1 cellular context compared by ENCODE assay signal in the genomic region with DNA sequence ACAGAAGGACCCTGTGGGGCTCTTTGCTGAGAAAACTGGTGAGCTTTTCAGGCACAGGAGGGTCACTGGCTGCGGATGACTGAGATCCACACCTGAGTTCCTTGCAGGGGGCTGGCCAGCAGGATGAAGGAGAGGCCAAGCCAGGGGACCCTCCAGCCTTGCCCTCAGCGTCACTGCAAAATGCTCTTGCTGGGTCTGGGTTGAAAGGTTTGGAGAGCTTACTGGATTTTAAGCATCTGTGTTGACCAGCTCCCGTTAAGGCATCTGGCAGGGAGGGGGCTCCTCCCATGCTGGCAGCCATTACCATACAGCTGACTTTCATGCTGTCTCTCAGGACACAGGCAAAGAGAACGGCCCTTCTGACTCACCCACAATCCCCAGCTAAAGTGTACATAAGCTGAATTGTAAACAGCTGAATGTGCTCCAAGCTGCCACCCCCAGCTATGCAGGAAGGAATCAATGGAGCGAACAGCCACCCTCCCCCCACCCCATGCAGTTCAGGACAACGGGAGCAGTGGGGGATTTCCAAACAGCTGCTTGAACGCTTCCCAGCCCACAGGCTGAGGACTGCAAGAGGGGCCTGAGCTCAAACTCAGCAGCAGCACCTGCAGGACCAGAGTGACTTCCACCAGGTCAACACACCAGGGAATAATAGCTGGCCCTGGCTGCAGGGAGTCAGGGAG.
A peak's percentile ranks its signal among the peaks of the same experiment; 100 is the strongest.
TF ChIP-seq lines count a peak whose summit lies in the region.

No MANE protein-coding gene starts in this region.

TF ChIP-seq in WTC11, 78 proteins besides CTCF, POLR2A, EP300 and RAD21 (continued from another document):
- TF ChIP-seq, protein P1, sequence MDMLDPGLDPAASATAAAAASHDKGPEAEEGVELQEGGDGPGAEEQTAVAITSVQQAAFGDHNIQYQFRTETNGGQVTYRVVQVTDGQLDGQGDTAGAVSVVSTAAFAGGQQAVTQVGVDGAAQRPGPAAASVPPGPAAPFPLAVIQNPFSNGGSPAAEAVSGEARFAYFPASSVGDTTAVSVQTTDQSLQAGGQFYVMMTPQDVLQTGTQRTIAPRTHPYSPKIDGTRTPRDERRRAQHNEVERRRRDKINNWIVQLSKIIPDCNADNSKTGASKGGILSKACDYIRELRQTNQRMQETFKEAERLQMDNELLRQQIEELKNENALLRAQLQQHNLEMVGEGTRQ (CRISPR knock-in tag; IDR thresholded peaks at IDR 0.05) = no peak
- TF ChIP-seq TEAD1 (CRISPR knock-in tag; IDR thresholded peaks at IDR 0.05) (no peak; the same call in 1 of the 2 replicates), GABPB1 (CRISPR knock-in tag; IDR thresholded peaks at IDR 0.05) (peak; percentile 81; the same call in 1 of the 2 replicates), OVOL2 (CRISPR knock-in tag; IDR thresholded peaks at IDR 0.05; ENCODE audit: borderline replicate concordance) (no peak), CREB1 (CRISPR knock-in tag; IDR thresholded peaks at IDR 0.05) (no peak), FOXJ3 (CRISPR knock-in tag; IDR thresholded peaks at IDR 0.05; ENCODE audit: borderline replicate concordance) (no peak), TCF7 (CRISPR knock-in tag; IDR thresholded peaks at IDR 0.05; ENCODE audit: low read depth) (no peak), CBFB (CRISPR knock-in tag; IDR thresholded peaks at IDR 0.05; ENCODE audit: low read depth) (no peak), MXD4 (CRISPR knock-in tag; IDR thresholded peaks at IDR 0.05; ENCODE audit: borderline replicate concordance) (no peak), KAT7 (CRISPR knock-in tag; IDR thresholded peaks at IDR 0.05; ENCODE audit: borderline replicate concordance) (no peak), TP53 (CRISPR knock-in tag; IDR thresholded peaks at IDR 0.05) (no peak), ZNF138 (CRISPR knock-in tag; conservative IDR thresholded peaks at IDR 0.05) (no peak), MYBL2 (CRISPR knock-in tag; IDR thresholded peaks at IDR 0.05) (no peak), GTF2I (CRISPR knock-in tag; conservative IDR thresholded peaks at IDR 0.05) (no peak), ZNF396 (CRISPR knock-in tag; IDR thresholded peaks at IDR 0.05; ENCODE audit: borderline replicate concordance) (no peak), HMGA2 (CRISPR knock-in tag; IDR thresholded peaks at IDR 0.05) (no peak)
- TF ChIP-seq, protein P2, sequence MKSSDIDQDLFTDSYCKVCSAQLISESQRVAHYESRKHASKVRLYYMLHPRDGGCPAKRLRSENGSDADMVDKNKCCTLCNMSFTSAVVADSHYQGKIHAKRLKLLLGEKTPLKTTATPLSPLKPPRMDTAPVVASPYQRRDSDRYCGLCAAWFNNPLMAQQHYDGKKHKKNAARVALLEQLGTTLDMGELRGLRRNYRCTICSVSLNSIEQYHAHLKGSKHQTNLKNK (CRISPR knock-in tag; IDR thresholded peaks at IDR 0.05) = no peak
- TF ChIP-seq, protein P3, sequence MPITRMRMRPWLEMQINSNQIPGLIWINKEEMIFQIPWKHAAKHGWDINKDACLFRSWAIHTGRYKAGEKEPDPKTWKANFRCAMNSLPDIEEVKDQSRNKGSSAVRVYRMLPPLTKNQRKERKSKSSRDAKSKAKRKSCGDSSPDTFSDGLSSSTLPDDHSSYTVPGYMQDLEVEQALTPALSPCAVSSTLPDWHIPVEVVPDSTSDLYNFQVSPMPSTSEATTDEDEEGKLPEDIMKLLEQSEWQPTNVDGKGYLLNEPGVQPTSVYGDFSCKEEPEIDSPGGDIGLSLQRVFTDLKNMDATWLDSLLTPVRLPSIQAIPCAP (CRISPR knock-in tag; IDR thresholded peaks at IDR 0.05) = no peak
- TF ChIP-seq, protein P4, sequence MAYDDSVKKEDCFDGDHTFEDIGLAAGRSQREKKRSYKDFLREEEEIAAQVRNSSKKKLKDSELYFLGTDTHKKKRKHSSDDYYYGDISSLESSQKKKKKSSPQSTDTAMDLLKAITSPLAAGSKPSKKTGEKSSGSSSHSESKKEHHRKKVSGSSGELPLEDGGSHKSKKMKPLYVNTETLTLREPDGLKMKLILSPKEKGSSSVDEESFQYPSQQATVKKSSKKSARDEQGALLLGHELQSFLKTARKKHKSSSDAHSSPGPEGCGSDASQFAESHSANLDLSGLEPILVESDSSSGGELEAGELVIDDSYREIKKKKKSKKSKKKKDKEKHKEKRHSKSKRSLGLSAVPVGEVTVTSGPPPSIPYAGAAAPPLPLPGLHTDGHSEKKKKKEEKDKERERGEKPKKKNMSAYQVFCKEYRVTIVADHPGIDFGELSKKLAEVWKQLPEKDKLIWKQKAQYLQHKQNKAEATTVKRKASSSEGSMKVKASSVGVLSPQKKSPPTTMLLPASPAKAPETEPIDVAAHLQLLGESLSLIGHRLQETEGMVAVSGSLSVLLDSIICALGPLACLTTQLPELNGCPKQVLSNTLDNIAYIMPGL (CRISPR knock-in tag; IDR thresholded peaks at IDR 0.05) = no peak
- TF ChIP-seq, protein P5, sequence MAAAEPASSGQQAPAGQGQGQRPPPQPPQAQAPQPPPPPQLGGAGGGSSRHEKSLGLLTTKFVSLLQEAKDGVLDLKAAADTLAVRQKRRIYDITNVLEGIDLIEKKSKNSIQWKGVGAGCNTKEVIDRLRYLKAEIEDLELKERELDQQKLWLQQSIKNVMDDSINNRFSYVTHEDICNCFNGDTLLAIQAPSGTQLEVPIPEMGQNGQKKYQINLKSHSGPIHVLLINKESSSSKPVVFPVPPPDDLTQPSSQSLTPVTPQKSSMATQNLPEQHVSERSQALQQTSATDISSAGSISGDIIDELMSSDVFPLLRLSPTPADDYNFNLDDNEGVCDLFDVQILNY (CRISPR knock-in tag; IDR thresholded peaks at IDR 0.05) = no peak
- TF ChIP-seq, protein P6, sequence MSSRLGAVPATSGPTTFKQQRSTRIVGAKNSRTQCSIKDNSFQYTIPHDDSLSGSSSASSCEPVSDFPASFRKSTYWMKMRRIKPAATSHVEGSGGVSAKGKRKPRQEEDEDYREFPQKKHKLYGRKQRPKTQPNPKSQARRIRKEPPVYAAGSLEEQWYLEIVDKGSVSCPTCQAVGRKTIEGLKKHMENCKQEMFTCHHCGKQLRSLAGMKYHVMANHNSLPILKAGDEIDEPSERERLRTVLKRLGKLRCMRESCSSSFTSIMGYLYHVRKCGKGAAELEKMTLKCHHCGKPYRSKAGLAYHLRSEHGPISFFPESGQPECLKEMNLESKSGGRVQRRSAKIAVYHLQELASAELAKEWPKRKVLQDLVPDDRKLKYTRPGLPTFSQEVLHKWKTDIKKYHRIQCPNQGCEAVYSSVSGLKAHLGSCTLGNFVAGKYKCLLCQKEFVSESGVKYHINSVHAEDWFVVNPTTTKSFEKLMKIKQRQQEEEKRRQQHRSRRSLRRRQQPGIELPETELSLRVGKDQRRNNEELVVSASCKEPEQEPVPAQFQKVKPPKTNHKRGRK (CRISPR knock-in tag; IDR thresholded peaks at IDR 0.05; ENCODE audit: borderline replicate concordance) = no peak
- TF ChIP-seq, protein P7, sequence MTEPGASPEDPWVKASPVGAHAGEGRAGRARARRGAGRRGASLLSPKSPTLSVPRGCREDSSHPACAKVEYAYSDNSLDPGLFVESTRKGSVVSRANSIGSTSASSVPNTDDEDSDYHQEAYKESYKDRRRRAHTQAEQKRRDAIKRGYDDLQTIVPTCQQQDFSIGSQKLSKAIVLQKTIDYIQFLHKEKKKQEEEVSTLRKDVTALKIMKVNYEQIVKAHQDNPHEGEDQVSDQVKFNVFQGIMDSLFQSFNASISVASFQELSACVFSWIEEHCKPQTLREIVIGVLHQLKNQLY (CRISPR knock-in tag; IDR thresholded peaks at IDR 0.05) = no peak
- TF ChIP-seq, protein P8, sequence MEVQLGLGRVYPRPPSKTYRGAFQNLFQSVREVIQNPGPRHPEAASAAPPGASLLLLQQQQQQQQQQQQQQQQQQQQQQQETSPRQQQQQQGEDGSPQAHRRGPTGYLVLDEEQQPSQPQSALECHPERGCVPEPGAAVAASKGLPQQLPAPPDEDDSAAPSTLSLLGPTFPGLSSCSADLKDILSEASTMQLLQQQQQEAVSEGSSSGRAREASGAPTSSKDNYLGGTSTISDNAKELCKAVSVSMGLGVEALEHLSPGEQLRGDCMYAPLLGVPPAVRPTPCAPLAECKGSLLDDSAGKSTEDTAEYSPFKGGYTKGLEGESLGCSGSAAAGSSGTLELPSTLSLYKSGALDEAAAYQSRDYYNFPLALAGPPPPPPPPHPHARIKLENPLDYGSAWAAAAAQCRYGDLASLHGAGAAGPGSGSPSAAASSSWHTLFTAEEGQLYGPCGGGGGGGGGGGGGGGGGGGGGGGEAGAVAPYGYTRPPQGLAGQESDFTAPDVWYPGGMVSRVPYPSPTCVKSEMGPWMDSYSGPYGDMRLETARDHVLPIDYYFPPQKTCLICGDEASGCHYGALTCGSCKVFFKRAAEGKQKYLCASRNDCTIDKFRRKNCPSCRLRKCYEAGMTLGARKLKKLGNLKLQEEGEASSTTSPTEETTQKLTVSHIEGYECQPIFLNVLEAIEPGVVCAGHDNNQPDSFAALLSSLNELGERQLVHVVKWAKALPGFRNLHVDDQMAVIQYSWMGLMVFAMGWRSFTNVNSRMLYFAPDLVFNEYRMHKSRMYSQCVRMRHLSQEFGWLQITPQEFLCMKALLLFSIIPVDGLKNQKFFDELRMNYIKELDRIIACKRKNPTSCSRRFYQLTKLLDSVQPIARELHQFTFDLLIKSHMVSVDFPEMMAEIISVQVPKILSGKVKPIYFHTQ (CRISPR knock-in tag; IDR thresholded peaks at IDR 0.05) = no peak
- TF ChIP-seq, protein P9, sequence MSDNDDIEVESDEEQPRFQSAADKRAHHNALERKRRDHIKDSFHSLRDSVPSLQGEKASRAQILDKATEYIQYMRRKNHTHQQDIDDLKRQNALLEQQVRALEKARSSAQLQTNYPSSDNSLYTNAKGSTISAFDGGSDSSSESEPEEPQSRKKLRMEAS (CRISPR knock-in tag; IDR thresholded peaks at IDR 0.05) = peak; percentile 62; the same call in 1 of the 2 replicates
- TF ChIP-seq, protein P10, sequence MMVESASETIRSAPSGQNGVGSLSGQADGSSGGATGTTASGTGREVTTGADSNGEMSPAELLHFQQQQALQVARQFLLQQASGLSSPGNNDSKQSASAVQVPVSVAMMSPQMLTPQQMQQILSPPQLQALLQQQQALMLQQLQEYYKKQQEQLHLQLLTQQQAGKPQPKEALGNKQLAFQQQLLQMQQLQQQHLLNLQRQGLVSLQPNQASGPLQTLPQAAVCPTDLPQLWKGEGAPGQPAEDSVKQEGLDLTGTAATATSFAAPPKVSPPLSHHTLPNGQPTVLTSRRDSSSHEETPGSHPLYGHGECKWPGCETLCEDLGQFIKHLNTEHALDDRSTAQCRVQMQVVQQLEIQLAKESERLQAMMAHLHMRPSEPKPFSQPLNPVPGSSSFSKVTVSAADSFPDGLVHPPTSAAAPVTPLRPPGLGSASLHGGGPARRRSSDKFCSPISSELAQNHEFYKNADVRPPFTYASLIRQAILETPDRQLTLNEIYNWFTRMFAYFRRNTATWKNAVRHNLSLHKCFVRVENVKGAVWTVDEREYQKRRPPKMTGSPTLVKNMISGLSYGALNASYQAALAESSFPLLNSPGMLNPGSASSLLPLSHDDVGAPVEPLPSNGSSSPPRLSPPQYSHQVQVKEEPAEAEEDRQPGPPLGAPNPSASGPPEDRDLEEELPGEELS (CRISPR knock-in tag; IDR thresholded peaks at IDR 0.05) = peak; percentile 86; the same call in 1 of the 2 replicates
- TF ChIP-seq, protein P11, sequence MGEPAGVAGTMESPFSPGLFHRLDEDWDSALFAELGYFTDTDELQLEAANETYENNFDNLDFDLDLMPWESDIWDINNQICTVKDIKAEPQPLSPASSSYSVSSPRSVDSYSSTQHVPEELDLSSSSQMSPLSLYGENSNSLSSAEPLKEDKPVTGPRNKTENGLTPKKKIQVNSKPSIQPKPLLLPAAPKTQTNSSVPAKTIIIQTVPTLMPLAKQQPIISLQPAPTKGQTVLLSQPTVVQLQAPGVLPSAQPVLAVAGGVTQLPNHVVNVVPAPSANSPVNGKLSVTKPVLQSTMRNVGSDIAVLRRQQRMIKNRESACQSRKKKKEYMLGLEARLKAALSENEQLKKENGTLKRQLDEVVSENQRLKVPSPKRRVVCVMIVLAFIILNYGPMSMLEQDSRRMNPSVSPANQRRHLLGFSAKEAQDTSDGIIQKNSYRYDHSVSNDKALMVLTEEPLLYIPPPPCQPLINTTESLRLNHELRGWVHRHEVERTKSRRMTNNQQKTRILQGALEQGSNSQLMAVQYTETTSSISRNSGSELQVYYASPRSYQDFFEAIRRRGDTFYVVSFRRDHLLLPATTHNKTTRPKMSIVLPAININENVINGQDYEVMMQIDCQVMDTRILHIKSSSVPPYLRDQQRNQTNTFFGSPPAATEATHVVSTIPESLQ (CRISPR knock-in tag; IDR thresholded peaks at IDR 0.05) = no peak
- TF ChIP-seq, protein P12, sequence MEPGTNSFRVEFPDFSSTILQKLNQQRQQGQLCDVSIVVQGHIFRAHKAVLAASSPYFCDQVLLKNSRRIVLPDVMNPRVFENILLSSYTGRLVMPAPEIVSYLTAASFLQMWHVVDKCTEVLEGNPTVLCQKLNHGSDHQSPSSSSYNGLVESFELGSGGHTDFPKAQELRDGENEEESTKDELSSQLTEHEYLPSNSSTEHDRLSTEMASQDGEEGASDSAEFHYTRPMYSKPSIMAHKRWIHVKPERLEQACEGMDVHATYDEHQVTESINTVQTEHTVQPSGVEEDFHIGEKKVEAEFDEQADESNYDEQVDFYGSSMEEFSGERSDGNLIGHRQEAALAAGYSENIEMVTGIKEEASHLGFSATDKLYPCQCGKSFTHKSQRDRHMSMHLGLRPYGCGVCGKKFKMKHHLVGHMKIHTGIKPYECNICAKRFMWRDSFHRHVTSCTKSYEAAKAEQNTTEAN (CRISPR knock-in tag; IDR thresholded peaks at IDR 0.05) = no peak
